Comparison of ENCODE assay signal across 8 cellular contexts in the genomic region with DNA sequence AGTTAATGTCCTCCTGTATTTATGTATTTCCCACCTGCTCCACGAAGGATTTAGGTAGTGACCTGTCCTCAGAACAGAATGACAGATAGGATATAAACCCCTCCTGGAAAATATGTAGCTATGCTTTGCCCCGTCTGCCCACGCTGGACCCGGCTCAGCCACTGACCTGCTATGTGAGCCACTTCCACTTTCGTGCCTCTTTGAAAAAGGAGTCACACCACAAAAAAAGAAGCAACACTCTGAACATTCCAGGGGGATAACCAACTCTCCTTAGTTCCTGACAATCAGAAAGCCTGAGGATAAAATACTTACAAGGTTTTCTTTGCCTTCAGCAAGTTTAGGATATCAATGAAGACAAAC. TPM values are rescaled to one million over a fixed set of nuclear protein-coding genes. Genes with fewer than 3 reads are reported as not detected.
A peak's percentile ranks its signal among the peaks of the same experiment; 100 is the strongest.
DNase-seq lines count a peak whose midpoint lies in the region; ATAC-seq, FAIRE-seq and TF ChIP-seq lines count a peak whose summit lies in the region.
"Had no signal": no experiment of that assay in that cellular context is flagged by ENCODE, and none has a peak within 500 bp of the region (broad histone marks: within the 10 kb centered on the region; RNA-seq: fewer than 3 reads in every experiment).

No MANE protein-coding gene starts in this region.

- in situ Hi-C loops in GM12878 (cut with MboI), result no loop called here

- peak overlapping the region; percentile 41 for H3K9ac ChIP-seq in GM12878 (ENCODE audit: control insufficient read depth, insufficient read depth, low read length)

- H3K4me3 ChIP-seq in GM12878 (peak overlapping the region; percentile 58), lower lobe of right lung (no peak overlapping the region)

- no peaks in the 10 kb centered on the region for H3K36me3 Mint-ChIP-seq in IgD-negative memory B cell
- H3K36me3 Mint-ChIP-seq in activated naive CD4-positive, alpha-beta T cell treated with anti-CD3 and anti-CD28 coated beads, Interleukin-2, amount 10 ng/mL, durations not matched to agents 7 days and 5 days, result no peaks in the 10 kb centered on the region

- H3K9me3 Mint-ChIP-seq in IgD-negative memory B cell, result no peaks in the 10 kb centered on the region
- no peaks in the 10 kb centered on the region for H3K9me3 Mint-ChIP-seq in activated naive CD4-positive, alpha-beta T cell treated with anti-CD3 and anti-CD28 coated beads, Interleukin-2, amount 10 ng/mL, durations not matched to agents 7 days and 5 days

- H3K4me1 Mint-ChIP-seq in IgD-negative memory B cell, result peaks cover 43 to 68% (median 54%) of the 10 kb centered on the region in 3 donors
- peaks cover 30% of the 10 kb centered on the region for H3K4me1 Mint-ChIP-seq in activated naive CD4-positive, alpha-beta T cell treated with anti-CD3 and anti-CD28 coated beads, Interleukin-2, amount 10 ng/mL, durations not matched to agents 7 days and 5 days

- ATAC-seq in GM12878 (no peak), lower lobe of right lung (peak in 1 of 2 donors; percentile 13), HG02763 (IDR thresholded peaks at IDR 0.05; ENCODE audit: unreplicated experiment) (no peak)

- no TSS peak for BruUV-seq in GM12878 (replicated peaks; lab: Mats Ljungman, UMichigan)

- peak overlapping the region; percentile 83 for H3K27ac ChIP-seq in GM12878 (ENCODE audit: control insufficient read depth, insufficient read depth)
- H3K27ac ChIP-seq in lower lobe of right lung, result peak overlapping the region; percentile 61
- H3K27ac ChIP-seq in substantia nigra (ENCODE audit: low read depth, low read length, poor library complexity, severe bottlenecking), result peak overlapping the region; percentile 19

- H3K79me2 ChIP-seq in GM12878 (ENCODE audit: control insufficient read depth, insufficient read depth, low read length), result peaks cover 88% of the 10 kb centered on the region

- SMC1A ChIA-PET in GM12878 (lab: Charles Lee; ENCODE audit: uncharacterized antibody, unreplicated experiment), result interaction anchor here (0.9 to 4.3 kb wide), 17 partner anchors 9 to 169 kb away, joined by 3 to 31 read pairs (median 4); a partner anchor contains a TSS

- no peak for FAIRE-seq in GM12878 (lab: Jason Lieb, UNC)
- FAIRE-seq: colon had no signal

- H3K27me3 Mint-ChIP-seq in IgD-negative memory B cell, result no peaks in the 10 kb centered on the region
- no peaks in the 10 kb centered on the region for H3K27me3 Mint-ChIP-seq in activated naive CD4-positive, alpha-beta T cell treated with anti-CD3 and anti-CD28 coated beads, Interleukin-2, amount 10 ng/mL, durations not matched to agents 7 days and 5 days

- peak overlapping the region; percentile 17 to 87 (median 61) for H3K4me3 Mint-ChIP-seq in IgD-negative memory B cell
- no peak overlapping the region for H3K4me3 Mint-ChIP-seq in activated naive CD4-positive, alpha-beta T cell treated with anti-CD3 and anti-CD28 coated beads, Interleukin-2, amount 10 ng/mL, durations not matched to agents 7 days and 5 days

- H3K4me1 ChIP-seq in GM12878 (ENCODE audit: control insufficient read depth, insufficient read depth, low read length) (peaks cover 58% of the 10 kb centered on the region), lower lobe of right lung (peaks cover 75% of the 10 kb centered on the region)

- H3K4me2 ChIP-seq in GM12878 (ENCODE audit: control insufficient read depth, insufficient read depth), result peak overlapping the region; percentile 98

- intact Hi-C loops in GM12878 (cut with micrococcal nuclease; ENCODE audit: unreplicated experiment), result loop anchor here (1.0 to 10.0 kb wide), 7 partner anchors 10 to 530 kb away; a partner anchor contains a TSS
- intact Hi-C loops in lower lobe of right lung (cut with DNase I), result no loop called here

- peaks cover 6 to 8% of the 10 kb centered on the region in 2 experiments; a peak in 3 of 4 replicates for H3K36me3 ChIP-seq in GM12878 (ENCODE audit: control insufficient read depth in 2 of 2, insufficient read depth in 2 of 2, low read length in 1 of 2)
- no peaks in the 10 kb centered on the region for H3K36me3 ChIP-seq in lower lobe of right lung

- no peaks in the 10 kb centered on the region for H4K20me1 ChIP-seq in GM12878 (ENCODE audit: control insufficient read depth, insufficient read depth)

- no peaks in the 10 kb centered on the region for H3K27me3 ChIP-seq in GM12878 (replicated peaks in 1 of 2; ENCODE audit: control insufficient read depth in 2 of 2, insufficient read depth in 2 of 2, low read length in 1 of 2)
- H3K27me3 ChIP-seq in lower lobe of right lung (ENCODE audit: low read depth), result no peaks in the 10 kb centered on the region

- CTCF ChIA-PET in GM12878 (lab: Yijun Ruan, JAX), result interaction anchor here (0.5 to 2.3 kb wide), 13 partner anchors 8 to 898 kb away, joined by 3 to 8 read pairs (median 3); a partner anchor contains a TSS
- CTCF ChIA-PET in activated naive CD4-positive, alpha-beta T cell treated with anti-CD3 and anti-CD28 coated beads, Interleukin-2, amount 10 ng/mL, durations not matched to agents 7 days and 5 days (lab: Charles Lee), result no interaction called here

- POLR2A ChIA-PET in GM12878 (lab: Charles Lee), result interaction anchor here (0.6 to 2.6 kb wide), 8 partner anchors 10 to 340 kb away, joined by 3 to 16 read pairs (median 4); a partner anchor contains a TSS

- peak overlapping the region; percentile 6 to 90 (median 46) for H3K27ac Mint-ChIP-seq in IgD-negative memory B cell
- no peak overlapping the region for H3K27ac Mint-ChIP-seq in activated naive CD4-positive, alpha-beta T cell treated with anti-CD3 and anti-CD28 coated beads, Interleukin-2, amount 10 ng/mL, durations not matched to agents 7 days and 5 days

- TF ChIP-seq RAD21 in GM12878 (IDR thresholded peaks at IDR 0.05; ENCODE audit: insufficient read depth, low read depth, low read length), result no peak

- RAD21 ChIA-PET in GM12878 (lab: Charles Lee; ENCODE audit: unreplicated experiment), result interaction anchor here (0.6 to 3.1 kb wide), 18 partner anchors 8 to 550 kb away, joined by 3 to 29 read pairs (median 7); a partner anchor contains a TSS

- WGBS in GM12878 (ENCODE audit: insufficient coverage, insufficient replicate concordance, low lambda C conversion rate, missing lambda C conversion rate), result 22% methylated on average over 5 of the region's 5 CpGs

- TF ChIP-seq EP300 in GM12878 (IDR thresholded peaks at IDR 0.05; ENCODE audit: borderline replicate concordance in 1 of 2, control insufficient read depth in 1 of 2, low read depth in 2 of 2, low read length in 2 of 2), result no peak

- no peak for TF ChIP-seq CTCF in GM12878 (IDR thresholded peaks at IDR 0.05 in 2 of 3, conservative IDR thresholded peaks at IDR 0.05 in 1 of 3; ENCODE audit: control insufficient read depth in 2 of 3, extremely low read depth in 1 of 3, insufficient read depth in 1 of 3, low read depth in 3 of 3, low read length in 3 of 3)
- no peak for TF ChIP-seq CTCF in lower lobe of right lung (IDR thresholded peaks at IDR 0.05)

- DNase-seq in GM12878 (ENCODE audit: low read depth, low spot score), result no peak
- DNase-seq in lower lobe of right lung, result no peak
- DNase-seq in substantia nigra (lab: John Stamatoyannopoulos, UW), result no peak
- DNase-seq in stimulated activated CD4-positive, alpha-beta T cell treated with anti-CD3 and anti-CD28 coated beads, Interleukin-4, amount 100 ng/mL, for 4 hours, result no peak
- DNase-seq in activated naive CD4-positive, alpha-beta T cell treated with anti-CD3 and anti-CD28 coated beads, Interleukin-2, amount 10 ng/mL, durations not matched to agents 7 days and 5 days, result no peak

- TF ChIP-seq POLR2A in GM12878 (IDR thresholded peaks at IDR 0.05; ENCODE audit: low read depth, low read length), result no peak

- H2AFZ ChIP-seq in GM12878 (ENCODE audit: control insufficient read depth, low read depth, low read length), result no peak overlapping the region; the same call in 1 of the 2 replicates

- H3K9me3 ChIP-seq in GM12878 (replicated peaks; ENCODE audit: control insufficient read depth, insufficient read depth, low read length), result no peaks in the 10 kb centered on the region
- no peaks in the 10 kb centered on the region for H3K9me3 ChIP-seq in lower lobe of right lung

TF ChIP-seq in GM12878, 131 proteins besides CTCF, POLR2A, EP300 and RAD21:
- TF ChIP-seq MYC (IDR thresholded peaks at IDR 0.05; ENCODE audit: insufficient read depth, insufficient read length, insufficient replicate concordance, low read length, severe bottlenecking) (no peak), SPI1 (IDR thresholded peaks at IDR 0.05; ENCODE audit: borderline replicate concordance, insufficient read depth, low read depth, low read length) (peak; percentile 49; the same call in 1 of the 2 replicates), IKZF2 (IDR thresholded peaks at IDR 0.05) (peak in 1 of 2 experiments; percentile 24; a peak in 1 of 4 replicates)
TF ChIP-seq in GM12878: peak in this region for 2.

RNA-seq across cellular contexts. Expression of a gene that starts 11.1 kb away (rescaled TPM):
- polyA plus RNA-seq in IgD-negative memory B cell (9.2 TPM), GM12878 (2011; rRNA removed) (60.2 and 72.4 TPM in 2 replicates), GM12878 (2014; fragmentation: Illumina TruSeq; extraction: Trizol) (68.1 and 81.7 TPM in 2 replicates), GM12878 (2014; fragmentation: Nextera tagmentation; extraction: Ambion mirVana) (10 to 100 TPM; 30.7 to 32.6 TPM), GM12878 (2014; rRNA removed) (44.4 and 47.0 TPM in 2 replicates), GM12878 (2016; fragmentation: Nextera tagmentation; extraction: Ambion mirVana) (10 to 100 TPM; 53.8 to 59.0 TPM)
- 73.8 and 81.8 TPM in 2 replicates for total RNA-seq in GM12878 (2013; cell fraction: nucleolus; rRNA removed)
- total RNA-seq in GM12878 (2014; rRNA removed) (58.3 and 62.9 TPM in 2 replicates), GM12878 (2014; rRNA removed; fragmentation: Illumina TruSeq; extraction: Trizol) (63.8 and 65.6 TPM in 2 replicates), GM12878 (2021) (59.5 and 63.2 TPM in 2 replicates), lower lobe of right lung (321 TPM)
- 43.6 TPM for polyA plus RNA-seq in GM12878 (2011; ENCODE audit: low read depth)
- polyA plus RNA-seq in GM12878 (2011; cell fraction: cytosol; rRNA removed), result 38.6 and 39.2 TPM in 2 replicates
- 65.7 and 68.5 TPM in 2 replicates for polyA plus RNA-seq in GM12878 (2011; cell fraction: nucleus; rRNA removed)
- polyA plus RNA-seq in GM12878 (2012), result 35.6 and 41.0 TPM in 2 replicates
- polyA minus RNA-seq in GM12878 (2011; rRNA and poly(A)+ RNA removed), result 98.4 and 105 TPM in 2 replicates
- 38.5 and 46.4 TPM in 2 replicates for polyA minus RNA-seq in GM12878 (2011; cell fraction: cytosol; rRNA and poly(A)+ RNA removed)
- 41.5 and 63.8 TPM in 2 replicates for polyA minus RNA-seq in GM12878 (2011; cell fraction: nucleus; rRNA and poly(A)+ RNA removed)

Comparison
In these comparisons a context has a peak if more than half of its experiments do, and no peak if none do; other contexts are left out.
1. H3K27ac ChIP-seq: peak in every context shown above with its lines; median percentile 83 in GM12878; 61 in lower lobe of right lung; 19 in substantia nigra.